In genomic region chr17:9969301-9969935, GRCh38 we compare ENCODE assay signal across 20 cellular contexts.
"Had no signal": no experiment of that assay in that cellular context is flagged by ENCODE, and none has a peak within 500 bp of the region (broad histone marks: within the 10 kb centered on the region; RNA-seq: fewer than 3 reads in every experiment).

No MANE protein-coding gene starts in this region.

- DNase-seq: activated CD4-positive, alpha-beta T cell treated with anti-CD3 and anti-CD28 coated beads for 1 hour; activated effector memory CD4-positive, alpha-beta T cell treated with Interleukin-2 at 50 U/mL for 16 hours; activated naive CD4-positive, alpha-beta T cell treated with anti-CD3 and anti-CD28 coated beads for 36 hours; activated naive CD8-positive, alpha-beta T cell treated with anti-CD3 and anti-CD28 coated beads, Interleukin-2, amount 10 ng/mL, durations not matched to agents 7 days and 5 days; activated T-cell treated with anti-CD3 and anti-CD28 coated beads, Interleukin-2, amount 50 U/mL, for 72 hours; amniotic stem cell; dermis blood vessel endothelial cell; effector CD8-positive, alpha-beta T cell; foreskin melanocyte; immature natural killer cell; kidney glomerular epithelial cell; left ventricle myocardium superior; mammary epithelial cell; occipital lobe; stimulated activated CD4-positive, alpha-beta T cell treated with anti-CD3 and anti-CD28 coated beads, Interleukin-15, amount 100 ng/mL, for 24 hours; T-cell had no signal

- ATAC-seq: activated T-cell treated with anti-CD3 and anti-CD28 coated beads, Interleukin-2, amount 50 U/mL, for 72 hours; left ventricle myocardium superior; right lobe of liver; SK-N-SH treated with all-trans-retinoic acid at 6 μM for 48 hours; stimulated activated memory B cell treated with anti-CD40 and anti-IgM and Interleukin-4, amounts not matched to agents 10 μg/mL and 1 μg/mL and 100 μg/mL, for 72 hours; T-cell had no signal

- H3K27ac ChIP-seq: right lobe of liver had no signal

- H3K4me1 ChIP-seq: right lobe of liver had no signal

- H3K27me3 ChIP-seq: right lobe of liver had no signal

- H3K9me3 ChIP-seq: right lobe of liver had no signal

- H3K4me3 ChIP-seq: right lobe of liver, skin epidermis had no signal

- H3K36me3 ChIP-seq: right lobe of liver had no signal
